ENCODE assay signal across 1 cellular context in the genomic region with DNA sequence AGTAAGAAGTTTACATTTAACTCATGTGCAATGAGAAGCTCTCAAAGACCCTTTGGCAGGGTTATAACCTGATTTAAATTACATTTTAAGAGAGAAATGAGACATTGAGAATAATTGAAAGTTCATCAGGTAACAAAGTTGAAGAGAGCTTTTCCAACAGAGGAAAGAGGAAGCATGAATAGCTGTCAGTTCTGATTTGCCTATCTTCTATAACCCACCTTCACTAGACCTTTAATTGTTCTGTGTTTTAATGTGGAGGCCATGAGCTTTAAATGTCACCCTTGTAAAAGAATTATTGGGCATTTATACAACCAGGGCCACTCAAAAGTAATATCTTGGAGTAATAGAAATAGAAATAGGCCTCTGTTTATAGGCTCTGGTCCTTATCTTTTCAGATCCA.
TF ChIP-seq lines count a peak whose summit lies in the region.

No MANE protein-coding gene starts in this region.

TF ChIP-seq in GM12878, 131 proteins besides CTCF, POLR2A, EP300 and RAD21:
- TF ChIP-seq YY1 (IDR thresholded peaks at IDR 0.05; ENCODE audit: low read depth, low read length): no peak
- TF ChIP-seq SREBF2 (IDR thresholded peaks at IDR 0.05; ENCODE audit: low read length): no peak
- TF ChIP-seq, protein P1, sequence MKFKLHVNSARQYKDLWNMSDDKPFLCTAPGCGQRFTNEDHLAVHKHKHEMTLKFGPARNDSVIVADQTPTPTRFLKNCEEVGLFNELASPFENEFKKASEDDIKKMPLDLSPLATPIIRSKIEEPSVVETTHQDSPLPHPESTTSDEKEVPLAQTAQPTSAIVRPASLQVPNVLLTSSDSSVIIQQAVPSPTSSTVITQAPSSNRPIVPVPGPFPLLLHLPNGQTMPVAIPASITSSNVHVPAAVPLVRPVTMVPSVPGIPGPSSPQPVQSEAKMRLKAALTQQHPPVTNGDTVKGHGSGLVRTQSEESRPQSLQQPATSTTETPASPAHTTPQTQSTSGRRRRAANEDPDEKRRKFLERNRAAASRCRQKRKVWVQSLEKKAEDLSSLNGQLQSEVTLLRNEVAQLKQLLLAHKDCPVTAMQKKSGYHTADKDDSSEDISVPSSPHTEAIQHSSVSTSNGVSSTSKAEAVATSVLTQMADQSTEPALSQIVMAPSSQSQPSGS (IDR thresholded peaks at IDR 0.05; ENCODE audit: low read length): no peak
- TF ChIP-seq, protein P2, sequence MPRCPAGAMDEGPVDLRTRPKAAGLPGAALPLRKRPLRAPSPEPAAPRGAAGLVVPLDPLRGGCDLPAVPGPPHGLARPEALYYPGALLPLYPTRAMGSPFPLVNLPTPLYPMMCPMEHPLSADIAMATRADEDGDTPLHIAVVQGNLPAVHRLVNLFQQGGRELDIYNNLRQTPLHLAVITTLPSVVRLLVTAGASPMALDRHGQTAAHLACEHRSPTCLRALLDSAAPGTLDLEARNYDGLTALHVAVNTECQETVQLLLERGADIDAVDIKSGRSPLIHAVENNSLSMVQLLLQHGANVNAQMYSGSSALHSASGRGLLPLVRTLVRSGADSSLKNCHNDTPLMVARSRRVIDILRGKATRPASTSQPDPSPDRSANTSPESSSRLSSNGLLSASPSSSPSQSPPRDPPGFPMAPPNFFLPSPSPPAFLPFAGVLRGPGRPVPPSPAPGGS (IDR thresholded peaks at IDR 0.05; ENCODE audit: borderline replicate concordance, insufficient read depth, low read depth, low read length, poor library complexity, severe bottlenecking): no peak
- no peak for TF ChIP-seq SMARCA5 (IDR thresholded peaks at IDR 0.05)
- no peak for TF ChIP-seq TBL1XR1 (IDR thresholded peaks at IDR 0.05; ENCODE audit: low read depth, low read length)
- no peak for TF ChIP-seq ETV6 (conservative IDR thresholded peaks at IDR 0.05 in 1 of 2, IDR thresholded peaks at IDR 0.05 in 1 of 2; ENCODE audit: borderline replicate concordance in 1 of 2, low read depth in 1 of 2)
- TF ChIP-seq SREBF1 (IDR thresholded peaks at IDR 0.05; ENCODE audit: low read length): no peak
- TF ChIP-seq HDAC2 (IDR thresholded peaks at IDR 0.05): no peak
- TF ChIP-seq RELA (IDR thresholded peaks at IDR 0.05; ENCODE audit: borderline replicate concordance, partially characterized antibody): no peak
- no peak for TF ChIP-seq ZSCAN29 (IDR thresholded peaks at IDR 0.05)
- TF ChIP-seq, protein P3, sequence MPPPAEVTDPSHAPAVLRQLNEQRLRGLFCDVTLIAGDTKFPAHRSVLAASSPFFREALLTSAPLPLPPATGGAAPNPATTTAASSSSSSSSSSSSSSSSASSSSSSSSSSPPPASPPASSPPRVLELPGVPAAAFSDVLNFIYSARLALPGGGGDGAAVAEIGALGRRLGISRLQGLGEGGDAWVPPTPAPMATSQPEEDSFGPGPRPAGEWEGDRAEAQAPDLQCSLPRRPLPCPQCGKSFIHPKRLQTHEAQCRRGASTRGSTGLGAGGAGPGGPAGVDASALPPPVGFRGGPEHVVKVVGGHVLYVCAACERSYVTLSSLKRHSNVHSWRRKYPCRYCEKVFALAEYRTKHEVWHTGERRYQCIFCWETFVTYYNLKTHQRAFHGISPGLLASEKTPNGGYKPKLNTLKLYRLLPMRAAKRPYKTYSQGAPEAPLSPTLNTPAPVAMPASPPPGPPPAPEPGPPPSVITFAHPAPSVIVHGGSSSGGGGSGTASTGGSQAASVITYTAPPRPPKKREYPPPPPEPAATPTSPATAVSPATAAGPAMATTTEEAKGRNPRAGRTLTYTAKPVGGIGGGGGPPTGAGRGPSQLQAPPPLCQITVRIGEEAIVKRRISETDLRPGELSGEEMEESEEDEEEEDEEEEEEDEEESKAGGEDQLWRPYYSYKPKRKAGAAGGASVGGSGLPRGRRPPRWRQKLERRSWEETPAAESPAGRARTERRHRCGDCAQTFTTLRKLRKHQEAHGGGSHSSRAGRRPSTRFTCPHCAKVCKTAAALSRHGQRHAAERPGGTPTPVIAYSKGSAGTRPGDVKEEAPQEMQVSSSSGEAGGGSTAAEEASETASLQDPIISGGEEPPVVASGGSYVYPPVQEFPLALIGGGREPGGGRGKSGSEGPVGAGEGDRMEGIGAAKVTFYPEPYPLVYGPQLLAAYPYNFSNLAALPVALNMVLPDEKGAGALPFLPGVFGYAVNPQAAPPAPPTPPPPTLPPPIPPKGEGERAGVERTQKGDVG (CRISPR knock-in tag; IDR thresholded peaks at IDR 0.05): no peak
- TF ChIP-seq RAD51 (IDR thresholded peaks at IDR 0.05): no peak
- TF ChIP-seq ASH2L (IDR thresholded peaks at IDR 0.05; ENCODE audit: borderline replicate concordance, low read depth): no peak
- TF ChIP-seq CREB1 (IDR thresholded peaks at IDR 0.05; ENCODE audit: low read depth): no peak
- no peak for TF ChIP-seq TCF3 (IDR thresholded peaks at IDR 0.05; ENCODE audit: borderline replicate concordance, insufficient read depth, low read depth, low read length)
- TF ChIP-seq, protein P4, sequence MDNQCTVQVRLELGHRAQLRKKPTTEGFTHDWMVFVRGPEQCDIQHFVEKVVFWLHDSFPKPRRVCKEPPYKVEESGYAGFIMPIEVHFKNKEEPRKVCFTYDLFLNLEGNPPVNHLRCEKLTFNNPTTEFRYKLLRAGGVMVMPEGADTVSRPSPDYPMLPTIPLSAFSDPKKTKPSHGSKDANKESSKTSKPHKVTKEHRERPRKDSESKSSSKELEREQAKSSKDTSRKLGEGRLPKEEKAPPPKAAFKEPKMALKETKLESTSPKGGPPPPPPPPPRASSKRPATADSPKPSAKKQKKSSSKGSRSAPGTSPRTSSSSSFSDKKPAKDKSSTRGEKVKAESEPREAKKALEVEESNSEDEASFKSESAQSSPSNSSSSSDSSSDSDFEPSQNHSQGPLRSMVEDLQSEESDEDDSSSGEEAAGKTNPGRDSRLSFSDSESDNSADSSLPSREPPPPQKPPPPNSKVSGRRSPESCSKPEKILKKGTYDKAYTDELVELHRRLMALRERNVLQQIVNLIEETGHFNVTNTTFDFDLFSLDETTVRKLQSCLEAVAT (IDR thresholded peaks at IDR 0.05): no peak
- TF ChIP-seq, protein P5, sequence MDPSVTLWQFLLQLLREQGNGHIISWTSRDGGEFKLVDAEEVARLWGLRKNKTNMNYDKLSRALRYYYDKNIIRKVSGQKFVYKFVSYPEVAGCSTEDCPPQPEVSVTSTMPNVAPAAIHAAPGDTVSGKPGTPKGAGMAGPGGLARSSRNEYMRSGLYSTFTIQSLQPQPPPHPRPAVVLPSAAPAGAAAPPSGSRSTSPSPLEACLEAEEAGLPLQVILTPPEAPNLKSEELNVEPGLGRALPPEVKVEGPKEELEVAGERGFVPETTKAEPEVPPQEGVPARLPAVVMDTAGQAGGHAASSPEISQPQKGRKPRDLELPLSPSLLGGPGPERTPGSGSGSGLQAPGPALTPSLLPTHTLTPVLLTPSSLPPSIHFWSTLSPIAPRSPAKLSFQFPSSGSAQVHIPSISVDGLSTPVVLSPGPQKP (IDR thresholded peaks at IDR 0.05; ENCODE audit: low read depth, low read length): no peak
- no peak for TF ChIP-seq MYB (IDR thresholded peaks at IDR 0.05; ENCODE audit: borderline replicate concordance, low read depth, low read length)
